11 cellular contexts compared by ENCODE assay signal in the genomic region with DNA sequence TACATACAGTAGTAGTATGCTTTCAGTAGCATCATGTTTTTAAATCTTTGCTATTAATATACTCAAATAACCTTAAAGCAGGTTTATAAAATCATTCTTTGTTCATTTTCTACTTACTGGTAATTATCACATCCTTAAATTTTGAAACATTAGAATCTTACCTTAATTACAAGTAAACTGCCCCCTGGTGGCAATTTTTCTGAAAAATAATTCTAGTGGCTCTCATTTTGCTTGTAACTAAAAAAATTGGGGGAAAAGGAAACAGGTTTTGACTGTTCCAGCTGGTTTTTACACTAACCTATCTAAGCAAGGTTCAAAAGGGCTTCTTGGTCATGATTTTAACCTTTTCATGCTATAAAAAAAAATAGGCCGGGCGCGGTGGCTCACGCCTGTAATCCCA. TPM values are rescaled to one million over a fixed set of nuclear protein-coding genes. Genes with fewer than 3 reads are reported as not detected.
A peak's percentile ranks its signal among the peaks of the same experiment; 100 is the strongest.
DNase-seq lines count a peak whose midpoint lies in the region; ATAC-seq and TF ChIP-seq lines count a peak whose summit lies in the region.
"Had no signal": no experiment of that assay in that cellular context is flagged by ENCODE, and none has a peak within 500 bp of the region (broad histone marks: within the 10 kb centered on the region; RNA-seq: fewer than 3 reads in every experiment).

No MANE protein-coding gene starts in this region.

- no peak overlapping the region for H3K27ac ChIP-seq in neural progenitor cell

- H3K27me3 ChIP-seq in neural progenitor cell = no peaks in the 10 kb centered on the region

- no peaks in the 10 kb centered on the region for H3K4me1 ChIP-seq in neural progenitor cell

- H3K4me3 Mint-ChIP-seq in neural progenitor cell = no peak overlapping the region
- H3K4me3 Mint-ChIP-seq in stimulated activated effector memory CD8-positive, alpha-beta T cell treated with anti-CD3 and anti-CD28 coated beads, Interleukin-12 subunit alpha, Interleukin-12 subunit beta, amount 100 ng/mL, for 72 hours = no peak overlapping the region

- peak; percentile 31 for TF ChIP-seq CTCF in cardiac fibroblast (IDR thresholded peaks at IDR 0.05; ENCODE audit: low read depth, low read length)
- TF ChIP-seq CTCF in neural progenitor cell (IDR thresholded peaks at IDR 0.05) = peak; percentile 60

- no peaks in the 10 kb centered on the region for H3K79me2 ChIP-seq in neural progenitor cell (ENCODE audit: low read depth)

- H3K4me3 ChIP-seq in cardiac fibroblast (replicated peaks in 1 of 2; ENCODE audit: low read depth in 2 of 2, low read length in 2 of 2) (no peak overlapping the region), neural progenitor cell (no peak overlapping the region)

- H3K9me3 ChIP-seq in neural progenitor cell (ENCODE audit: low read depth) = no peaks in the 10 kb centered on the region

- no peaks in the 10 kb centered on the region for H3K36me3 ChIP-seq in neural progenitor cell

- no peak for ATAC-seq in stimulated activated effector memory CD8-positive, alpha-beta T cell treated with anti-CD3 and anti-CD28 coated beads, Interleukin-12 subunit alpha, Interleukin-12 subunit beta, amount 100 ng/mL, for 72 hours
- ATAC-seq in HG03342 (IDR thresholded peaks at IDR 0.05; ENCODE audit: unreplicated experiment) = no peak
- ATAC-seq: left ventricle myocardium superior had no signal

- H3K27ac Mint-ChIP-seq in neural progenitor cell = no peak overlapping the region
- no peak overlapping the region for H3K27ac Mint-ChIP-seq in stimulated activated effector memory CD8-positive, alpha-beta T cell treated with anti-CD3 and anti-CD28 coated beads, Interleukin-12 subunit alpha, Interleukin-12 subunit beta, amount 100 ng/mL, for 72 hours

- H3K4me1 Mint-ChIP-seq in neural progenitor cell = no peaks in the 10 kb centered on the region
- no peaks in the 10 kb centered on the region for H3K4me1 Mint-ChIP-seq in stimulated activated effector memory CD8-positive, alpha-beta T cell treated with anti-CD3 and anti-CD28 coated beads, Interleukin-12 subunit alpha, Interleukin-12 subunit beta, amount 100 ng/mL, for 72 hours

- no peak overlapping the region for H3K4me2 ChIP-seq in neural progenitor cell

- no peak overlapping the region for H2AFZ ChIP-seq in neural progenitor cell (replicated peaks)

- peaks cover 17% of the 10 kb centered on the region for H3F3A ChIP-seq in neural progenitor cell (ENCODE audit: low read depth)

- peaks cover under 1% of the 10 kb centered on the region for H3K9me3 Mint-ChIP-seq in neural progenitor cell
- H3K9me3 Mint-ChIP-seq in stimulated activated effector memory CD8-positive, alpha-beta T cell treated with anti-CD3 and anti-CD28 coated beads, Interleukin-12 subunit alpha, Interleukin-12 subunit beta, amount 100 ng/mL, for 72 hours = no peaks in the 10 kb centered on the region

- H3K27me3 Mint-ChIP-seq in neural progenitor cell (ENCODE audit: insufficient read depth, low read depth) = no peaks in the 10 kb centered on the region

- DNase-seq in NCI-H2171 treated with DMSO at 0.1 percent for 48 hours (lab: John Stamatoyannopoulos, UW) (peak; percentile 1), NCI-H2171 (lab: John Stamatoyannopoulos, UW) (no peak), LHCN-M2 (ENCODE audit: low read depth) (peak; percentile 16), cardiac fibroblast (ENCODE audit: low read depth in 2 of 2) (peak; percentile 29 to 46), neural progenitor cell (ENCODE audit: low spot score) (peak; percentile 29), islet precursor cell (no peak)
- no peak for DNase-seq in stimulated activated effector memory CD8-positive, alpha-beta T cell treated with anti-CD3 and anti-CD28 coated beads, Interleukin-12 subunit alpha, Interleukin-12 subunit beta, amount 100 ng/mL, for 72 hours (ENCODE audit: low spot score in 2 of 2)
- DNase-seq: activated naive CD4-positive, alpha-beta T cell; GOT3; left ventricle myocardium superior had no signal

- no peak overlapping the region for H3K9ac ChIP-seq in neural progenitor cell

- no peaks in the 10 kb centered on the region for H4K20me1 ChIP-seq in neural progenitor cell (ENCODE audit: low read depth)

- H3K36me3 Mint-ChIP-seq in neural progenitor cell = peaks cover under 1% of the 10 kb centered on the region
- H3K36me3 Mint-ChIP-seq in stimulated activated effector memory CD8-positive, alpha-beta T cell treated with anti-CD3 and anti-CD28 coated beads, Interleukin-12 subunit alpha, Interleukin-12 subunit beta, amount 100 ng/mL, for 72 hours = no peaks in the 10 kb centered on the region

RNA-seq across cellular contexts. Expression of gene DCAF4L1, which starts 18.5 kb away (rescaled TPM):
- total RNA-seq in LHCN-M2 (2014; rRNA removed) (under 0.01 and 0.06 TPM in 2 replicates), neural progenitor cell (ENCODE audit: low replicate concordance) (0.06 and 0.17 TPM in 2 replicates)
- 0.02 TPM for polyA plus RNA-seq in LHCN-M2 (2012)

RNA-seq across cellular contexts. Expression of gene SLC30A9, which starts 27.2 kb away (rescaled TPM):
- 77.7 and 85.8 TPM in 2 replicates for total RNA-seq in LHCN-M2 (2014; rRNA removed)
- 22.7 TPM for polyA plus RNA-seq in LHCN-M2 (2012)
- total RNA-seq in neural progenitor cell (ENCODE audit: low replicate concordance) = 83.9 and 113 TPM in 2 replicates

RNA-seq across cellular contexts. Expression of gene TMEM33, which starts 27.9 kb away (rescaled TPM):
- total RNA-seq in LHCN-M2 (2014; rRNA removed) (56.9 and 64.4 TPM in 2 replicates), neural progenitor cell (ENCODE audit: low replicate concordance) (57.4 and 71.9 TPM in 2 replicates)
- 25.1 TPM for polyA plus RNA-seq in LHCN-M2 (2012)

Comparison
In these comparisons a context has a peak if more than half of its experiments do, and no peak if none do; other contexts are left out.
1. DNase-seq: peak in NCI-H2171 treated with DMSO at 0.1 percent for 48 hours (single experiment), LHCN-M2 (single experiment), cardiac fibroblast (2 of 2) and neural progenitor cell (single experiment); none in NCI-H2171 (single experiment), stimulated activated effector memory CD8-positive, alpha-beta T cell treated with anti-CD3 and anti-CD28 coated beads, Interleukin-12 subunit alpha, Interleukin-12 subunit beta, amount 100 ng/mL, for 72 hours (0 of 2) and islet precursor cell (single experiment).